Comparison of ENCODE assay signal across 8 cellular contexts in genomic region chr1:39799770-39800470, GRCh38. TPM values are rescaled to one million over a fixed set of nuclear protein-coding genes. Genes with fewer than 3 reads are reported as not detected.
A peak's percentile ranks its signal among the peaks of the same experiment; 100 is the strongest.
DNase-seq lines count a peak whose midpoint lies in the region; ATAC-seq lines count a peak whose summit lies in the region.

No MANE protein-coding gene starts in this region.

- no peaks in the 10 kb centered on the region for H3K27me3 Mint-ChIP-seq in activated CD4-positive, alpha-beta memory T cell treated with anti-CD3 and anti-CD28 coated beads for 36 hours

- peak overlapping the region; percentile 67 for H3K4me3 Mint-ChIP-seq in activated CD4-positive, alpha-beta memory T cell treated with anti-CD3 and anti-CD28 coated beads for 36 hours

- H3K36me3 Mint-ChIP-seq in activated CD4-positive, alpha-beta memory T cell treated with anti-CD3 and anti-CD28 coated beads for 36 hours = peaks cover under 1% of the 10 kb centered on the region

- peak overlapping the region; percentile 91 for H3K27ac Mint-ChIP-seq in activated CD4-positive, alpha-beta memory T cell treated with anti-CD3 and anti-CD28 coated beads for 36 hours

- peak; percentile 49 for ATAC-seq in GM18873 (IDR thresholded peaks at IDR 0.05; ENCODE audit: low FRiP score, unreplicated experiment)
- ATAC-seq in HG03103 (IDR thresholded peaks at IDR 0.05; ENCODE audit: low read depth, unreplicated experiment) = peak; percentile 48

- CTCF ChIA-PET in activated CD4-positive, alpha-beta memory T cell treated with anti-CD3 and anti-CD28 coated beads for 36 hours (lab: Charles Lee) = interaction anchor here (0.7 to 4.0 kb wide), 23 partner anchors 10 to 232 kb away, joined by 3 to 25 read pairs (median 5); partner anchors contain the start of genes BMP8B, MYCL, NT5C1A and PPIE

- POLR2A ChIA-PET in activated CD4-positive, alpha-beta memory T cell treated with anti-CD3 and anti-CD28 coated beads for 36 hours (lab: Charles Lee) = interaction anchor here (0.7 to 2.9 kb wide), 5 partner anchors 11 to 595 kb away, joined by 3 to 15 read pairs (median 3); partner anchors contain the start of genes BMP8B and MACF1

- intact Hi-C loops in activated CD4-positive, alpha-beta memory T cell treated with anti-CD3 and anti-CD28 coated beads for 36 hours (cut with micrococcal nuclease) = loop anchor here (2.0 to 10.0 kb wide), 3 partner anchors 61 to 195 kb away; partner anchors contain the start of gene PPIE

- H3K4me1 Mint-ChIP-seq in activated CD4-positive, alpha-beta memory T cell treated with anti-CD3 and anti-CD28 coated beads for 36 hours (ENCODE audit: low read depth) = peaks cover 17% of the 10 kb centered on the region

- DNase-seq in AML-193 (lab: John Stamatoyannopoulos, UW) (peak; percentile 46 to 58), NCI-H69 (lab: John Stamatoyannopoulos, UW) (peak; percentile 64), mesenteric fat pad (ENCODE audit: low spot score) (peak; percentile 92)
- DNase-seq in activated CD4-positive, alpha-beta memory T cell treated with anti-CD3 and anti-CD28 coated beads for 36 hours = peak; percentile 80
- DNase-seq in effector CD8-positive, alpha-beta T cell (lab: John Stamatoyannopoulos, UW) = peak; percentile 57
- DNase-seq in stimulated activated CD8-positive, alpha-beta memory T cell treated with anti-CD3 and anti-CD28 coated beads, Interleukin-2, amount 100 ng/mL, for 48 hours (ENCODE audit: low read depth in 2 of 2) = peak; percentile 55 to 58

- no peaks in the 10 kb centered on the region for H3K9me3 Mint-ChIP-seq in activated CD4-positive, alpha-beta memory T cell treated with anti-CD3 and anti-CD28 coated beads for 36 hours

RNA-seq across cellular contexts. Expression of gene BMP8B, which starts 11.3 kb away (rescaled TPM):
- under 1 TPM; 0.53 to 0.55 TPM for total RNA-seq in activated CD4-positive, alpha-beta memory T cell treated with anti-CD3 and anti-CD28 coated beads for 36 hours
- 0.74 TPM for total RNA-seq in mesenteric fat pad

RNA-seq across cellular contexts. Expression of gene OXCT2, which starts 28.8 kb away (rescaled TPM):
- total RNA-seq in activated CD4-positive, alpha-beta memory T cell treated with anti-CD3 and anti-CD28 coated beads for 36 hours = 1 to 10 TPM; 1.2 to 1.9 TPM
- total RNA-seq in mesenteric fat pad = 0.87 TPM

Comparison
In these comparisons a context has a peak if more than half of its experiments do, and no peak if none do; other contexts are left out.
1. Peak in every context shown above with its lines: DNase-seq and ATAC-seq.